11 cellular contexts compared by ENCODE assay signal in genomic region chr14:68762944-68763831, GRCh38. TPM values are rescaled to one million over a fixed set of nuclear protein-coding genes. Genes with fewer than 3 reads are reported as not detected.
DNase-seq lines count a peak whose midpoint lies in the region; ATAC-seq, FAIRE-seq and TF ChIP-seq lines count a peak whose summit lies in the region.
"Had no signal": no experiment of that assay in that cellular context is flagged by ENCODE, and none has a peak within 500 bp of the region (broad histone marks: within the 10 kb centered on the region; RNA-seq: fewer than 3 reads in every experiment).

No MANE protein-coding gene starts in this region.

- 27% methylated on average over 11 of the region's 11 CpGs for WGBS in suprapubic skin

- DNase-seq in HTR-8/SVneo (ENCODE audit: insufficient read length, low spot score), result peak; percentile 95
- DNase-seq in amniotic epithelial cell (ENCODE audit: low read depth), result peak; percentile 98
- DNase-seq in kidney glomerular epithelial cell (lab: John Stamatoyannopoulos, UW), result peak; percentile 79
- peak in 1 of 2 donors; percentile 68 for DNase-seq in suprapubic skin (ENCODE audit: low spot score in 2 of 2)
- no peak for DNase-seq in NCI-H748 treated with DMSO at 0.1 percent for 48 hours (lab: John Stamatoyannopoulos, UW)
- DNase-seq in stimulated activated naive CD8-positive, alpha-beta T cell treated with anti-CD3 and anti-CD28 coated beads, Interleukin-15, amount 100 ng/mL, for 72 hours, result no peak
- DNase-seq: activated naive CD8-positive, alpha-beta T cell treated with anti-CD3 and anti-CD28 coated beads, Interleukin-2, amount 50 U/mL, for 24 hours; SHP77 had no signal

- no peak for ATAC-seq in HG02678 (IDR thresholded peaks at IDR 0.05; ENCODE audit: unreplicated experiment)
- no peak for ATAC-seq in stimulated activated naive CD8-positive, alpha-beta T cell treated with anti-CD3 and anti-CD28 coated beads, Interleukin-15, amount 100 ng/mL, for 72 hours
- ATAC-seq in HG02610 (IDR thresholded peaks at IDR 0.05; ENCODE audit: unreplicated experiment), result no peak
- ATAC-seq: activated naive CD8-positive, alpha-beta T cell treated with anti-CD3 and anti-CD28 coated beads, Interleukin-2, amount 50 U/mL, for 24 hours had no signal

- FAIRE-seq in HTR-8/SVneo (lab: Jason Lieb, UNC), result peak; percentile 94

- no peaks in the 10 kb centered on the region for H3K27me3 ChIP-seq in suprapubic skin

- no peaks in the 10 kb centered on the region for H3K36me3 ChIP-seq in suprapubic skin

- TF ChIP-seq EP300 in suprapubic skin (IDR thresholded peaks at IDR 0.05), result no peak

- H3K4me1 ChIP-seq in suprapubic skin, result peaks cover 25% of the 10 kb centered on the region

- peaks cover 31% of the 10 kb centered on the region for H3K4me1 Mint-ChIP-seq in stimulated activated naive CD8-positive, alpha-beta T cell treated with anti-CD3 and anti-CD28 coated beads, Interleukin-15, amount 100 ng/mL, for 72 hours

- H3K27me3 Mint-ChIP-seq in stimulated activated naive CD8-positive, alpha-beta T cell treated with anti-CD3 and anti-CD28 coated beads, Interleukin-15, amount 100 ng/mL, for 72 hours, result no peaks in the 10 kb centered on the region
- H3K27me3 Mint-ChIP-seq: activated naive CD8-positive, alpha-beta T cell treated with anti-CD3 and anti-CD28 coated beads, Interleukin-2, amount 50 U/mL, for 24 hours; memory B cell had no signal

- no peak overlapping the region for H3K27ac Mint-ChIP-seq in stimulated activated naive CD8-positive, alpha-beta T cell treated with anti-CD3 and anti-CD28 coated beads, Interleukin-15, amount 100 ng/mL, for 72 hours
- H3K27ac Mint-ChIP-seq: activated naive CD8-positive, alpha-beta T cell treated with anti-CD3 and anti-CD28 coated beads, Interleukin-2, amount 50 U/mL, for 24 hours; memory B cell had no signal

- no peaks in the 10 kb centered on the region for H3K9me3 Mint-ChIP-seq in stimulated activated naive CD8-positive, alpha-beta T cell treated with anti-CD3 and anti-CD28 coated beads, Interleukin-15, amount 100 ng/mL, for 72 hours
- H3K9me3 Mint-ChIP-seq: activated naive CD8-positive, alpha-beta T cell treated with anti-CD3 and anti-CD28 coated beads, Interleukin-2, amount 50 U/mL, for 24 hours; memory B cell had no signal

- no peak overlapping the region for H3K4me3 ChIP-seq in suprapubic skin

- no peak for TF ChIP-seq POLR2A in suprapubic skin (IDR thresholded peaks at IDR 0.05)

- no peaks in the 10 kb centered on the region for H3K9me3 ChIP-seq in suprapubic skin

- no peak overlapping the region for H3K4me3 Mint-ChIP-seq in stimulated activated naive CD8-positive, alpha-beta T cell treated with anti-CD3 and anti-CD28 coated beads, Interleukin-15, amount 100 ng/mL, for 72 hours
- H3K4me3 Mint-ChIP-seq: activated naive CD8-positive, alpha-beta T cell treated with anti-CD3 and anti-CD28 coated beads, Interleukin-2, amount 50 U/mL, for 24 hours; memory B cell had no signal

- TF ChIP-seq CTCF in suprapubic skin (IDR thresholded peaks at IDR 0.05), result no peak

- H3K27ac ChIP-seq in suprapubic skin, result peak overlapping the region; percentile 29

RNA-seq across cellular contexts. Expression of gene ZFP36L1, which starts 29.7 kb away (rescaled TPM):
- 1,000 to 10,000 TPM; 1,382 to 1,995 (median 1,611) TPM for total RNA-seq in suprapubic skin

Comparison
In these comparisons a context has a peak if more than half of its experiments do, and no peak if none do; other contexts are left out.
1. DNase-seq: peak in HTR-8/SVneo (single experiment), amniotic epithelial cell (single experiment) and kidney glomerular epithelial cell (single experiment); none in NCI-H748 treated with DMSO at 0.1 percent for 48 hours (single experiment) and stimulated activated naive CD8-positive, alpha-beta T cell treated with anti-CD3 and anti-CD28 coated beads, Interleukin-15, amount 100 ng/mL, for 72 hours (0 of 2).